Comparison of ENCODE assay signal across 2 cellular contexts in the genomic region with DNA sequence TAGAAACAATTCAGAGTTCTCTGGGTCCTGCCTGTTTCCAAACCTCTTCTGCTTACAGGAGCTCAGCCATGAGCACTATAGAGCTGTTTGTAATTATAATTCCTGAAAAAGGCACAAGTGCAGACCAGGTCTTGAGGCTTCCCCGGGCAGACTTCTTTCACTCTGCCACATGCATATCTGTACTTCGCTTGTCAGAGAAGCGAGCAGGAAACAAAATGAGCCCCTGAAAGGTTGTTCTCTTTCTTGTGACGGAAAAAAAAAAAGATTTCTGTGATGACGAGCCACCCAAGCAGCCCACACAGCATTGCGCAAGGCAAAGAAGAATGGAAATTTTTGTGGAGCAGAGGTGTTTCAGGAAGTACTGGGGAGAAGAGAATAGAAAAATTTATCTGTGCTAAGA.
TF ChIP-seq lines count a peak whose summit lies in the region.

No MANE protein-coding gene starts in this region.

TF ChIP-seq in GM23338, 12 proteins besides CTCF, POLR2A, EP300 and RAD21 (continues in another document):
- TF ChIP-seq EZH2 (IDR thresholded peaks at IDR 0.05; ENCODE audit: low read depth, unreplicated experiment) = no peak
- no peak for TF ChIP-seq ZNF331 (CRISPR knock-in tag; IDR thresholded peaks at IDR 0.05; ENCODE audit: low read depth)
- TF ChIP-seq, protein P1, sequence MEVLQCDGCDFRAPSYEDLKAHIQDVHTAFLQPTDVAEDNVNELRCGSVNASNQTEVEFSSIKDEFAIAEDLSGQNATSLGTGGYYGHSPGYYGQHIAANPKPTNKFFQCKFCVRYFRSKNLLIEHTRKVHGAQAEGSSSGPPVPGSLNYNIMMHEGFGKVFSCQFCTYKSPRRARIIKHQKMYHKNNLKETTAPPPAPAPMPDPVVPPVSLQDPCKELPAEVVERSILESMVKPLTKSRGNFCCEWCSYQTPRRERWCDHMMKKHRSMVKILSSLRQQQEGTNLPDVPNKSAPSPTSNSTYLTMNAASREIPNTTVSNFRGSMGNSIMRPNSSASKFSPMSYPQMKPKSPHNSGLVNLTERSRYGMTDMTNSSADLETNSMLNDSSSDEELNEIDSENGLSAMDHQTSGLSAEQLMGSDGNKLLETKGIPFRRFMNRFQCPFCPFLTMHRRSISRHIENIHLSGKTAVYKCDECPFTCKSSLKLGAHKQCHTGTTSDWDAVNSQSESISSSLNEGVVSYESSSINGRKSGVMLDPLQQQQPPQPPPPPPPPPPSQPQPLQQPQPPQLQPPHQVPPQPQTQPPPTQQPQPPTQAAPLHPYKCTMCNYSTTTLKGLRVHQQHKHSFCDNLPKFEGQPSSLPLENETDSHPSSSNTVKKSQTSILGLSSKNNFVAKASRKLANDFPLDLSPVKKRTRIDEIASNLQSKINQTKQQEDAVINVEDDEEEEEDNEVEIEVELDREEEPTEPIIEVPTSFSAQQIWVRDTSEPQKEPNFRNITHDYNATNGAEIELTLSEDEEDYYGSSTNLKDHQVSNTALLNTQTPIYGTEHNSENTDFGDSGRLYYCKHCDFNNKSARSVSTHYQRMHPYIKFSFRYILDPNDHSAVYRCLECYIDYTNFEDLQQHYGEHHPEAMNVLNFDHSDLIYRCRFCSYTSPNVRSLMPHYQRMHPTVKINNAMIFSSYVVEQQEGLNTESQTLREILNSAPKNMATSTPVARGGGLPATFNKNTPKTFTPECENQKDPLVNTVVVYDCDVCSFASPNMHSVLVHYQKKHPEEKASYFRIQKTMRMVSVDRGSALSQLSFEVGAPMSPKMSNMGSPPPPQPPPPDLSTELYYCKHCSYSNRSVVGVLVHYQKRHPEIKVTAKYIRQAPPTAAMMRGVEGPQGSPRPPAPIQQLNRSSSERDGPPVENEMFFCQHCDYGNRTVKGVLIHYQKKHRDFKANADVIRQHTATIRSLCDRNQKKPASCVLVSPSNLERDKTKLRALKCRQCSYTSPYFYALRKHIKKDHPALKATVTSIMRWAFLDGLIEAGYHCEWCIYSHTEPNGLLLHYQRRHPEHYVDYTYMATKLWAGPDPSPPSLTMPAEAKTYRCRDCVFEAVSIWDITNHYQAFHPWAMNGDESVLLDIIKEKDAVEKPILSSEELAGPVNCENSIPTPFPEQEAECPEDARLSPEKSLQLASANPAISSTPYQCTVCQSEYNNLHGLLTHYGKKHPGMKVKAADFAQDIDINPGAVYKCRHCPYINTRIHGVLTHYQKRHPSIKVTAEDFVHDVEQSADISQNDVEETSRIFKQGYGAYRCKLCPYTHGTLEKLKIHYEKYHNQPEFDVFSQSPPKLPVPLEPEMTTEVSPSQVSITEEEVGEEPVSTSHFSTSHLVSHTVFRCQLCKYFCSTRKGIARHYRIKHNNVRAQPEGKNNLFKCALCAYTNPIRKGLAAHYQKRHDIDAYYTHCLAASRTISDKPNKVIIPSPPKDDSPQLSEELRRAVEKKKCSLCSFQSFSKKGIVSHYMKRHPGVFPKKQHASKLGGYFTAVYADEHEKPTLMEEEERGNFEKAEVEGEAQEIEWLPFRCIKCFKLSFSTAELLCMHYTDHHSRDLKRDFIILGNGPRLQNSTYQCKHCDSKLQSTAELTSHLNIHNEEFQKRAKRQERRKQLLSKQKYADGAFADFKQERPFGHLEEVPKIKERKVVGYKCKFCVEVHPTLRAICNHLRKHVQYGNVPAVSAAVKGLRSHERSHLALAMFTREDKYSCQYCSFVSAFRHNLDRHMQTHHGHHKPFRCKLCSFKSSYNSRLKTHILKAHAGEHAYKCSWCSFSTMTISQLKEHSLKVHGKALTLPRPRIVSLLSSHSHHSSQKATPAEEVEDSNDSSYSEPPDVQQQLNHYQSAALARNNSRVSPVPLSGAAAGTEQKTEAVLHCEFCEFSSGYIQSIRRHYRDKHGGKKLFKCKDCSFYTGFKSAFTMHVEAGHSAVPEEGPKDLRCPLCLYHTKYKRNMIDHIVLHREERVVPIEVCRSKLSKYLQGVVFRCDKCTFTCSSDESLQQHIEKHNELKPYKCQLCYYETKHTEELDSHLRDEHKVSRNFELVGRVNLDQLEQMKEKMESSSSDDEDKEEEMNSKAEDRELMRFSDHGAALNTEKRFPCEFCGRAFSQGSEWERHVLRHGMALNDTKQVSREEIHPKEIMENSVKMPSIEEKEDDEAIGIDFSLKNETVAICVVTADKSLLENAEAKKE (CRISPR knock-in tag; IDR thresholded peaks at IDR 0.05) = no peak
- TF ChIP-seq ZNF114 (CRISPR knock-in tag; IDR thresholded peaks at IDR 0.05) = no peak
- no peak for TF ChIP-seq STAT1 (IDR thresholded peaks at IDR 0.05; ENCODE audit: unreplicated experiment)
- no peak for TF ChIP-seq NANOG (IDR thresholded peaks at IDR 0.05; ENCODE audit: borderline replicate concordance)
- TF ChIP-seq, protein P2, sequence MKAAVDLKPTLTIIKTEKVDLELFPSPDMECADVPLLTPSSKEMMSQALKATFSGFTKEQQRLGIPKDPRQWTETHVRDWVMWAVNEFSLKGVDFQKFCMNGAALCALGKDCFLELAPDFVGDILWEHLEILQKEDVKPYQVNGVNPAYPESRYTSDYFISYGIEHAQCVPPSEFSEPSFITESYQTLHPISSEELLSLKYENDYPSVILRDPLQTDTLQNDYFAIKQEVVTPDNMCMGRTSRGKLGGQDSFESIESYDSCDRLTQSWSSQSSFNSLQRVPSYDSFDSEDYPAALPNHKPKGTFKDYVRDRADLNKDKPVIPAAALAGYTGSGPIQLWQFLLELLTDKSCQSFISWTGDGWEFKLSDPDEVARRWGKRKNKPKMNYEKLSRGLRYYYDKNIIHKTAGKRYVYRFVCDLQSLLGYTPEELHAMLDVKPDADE (IDR thresholded peaks at IDR 0.05) = no peak
- no peak for TF ChIP-seq CREB1 (CRISPR knock-in tag; IDR thresholded peaks at IDR 0.05; ENCODE audit: low read depth)
- no peak for TF ChIP-seq POLR2AphosphoS5 (IDR thresholded peaks at IDR 0.05; ENCODE audit: low read depth)
- no peak for TF ChIP-seq EZH2phosphoT487 (IDR thresholded peaks at IDR 0.05; ENCODE audit: unreplicated experiment)

TF ChIP-seq in GM12878, 131 proteins besides CTCF, POLR2A, EP300 and RAD21:
- TF ChIP-seq HDAC6 (IDR thresholded peaks at IDR 0.05; ENCODE audit: unreplicated experiment) = no peak
- TF ChIP-seq, protein P3, sequence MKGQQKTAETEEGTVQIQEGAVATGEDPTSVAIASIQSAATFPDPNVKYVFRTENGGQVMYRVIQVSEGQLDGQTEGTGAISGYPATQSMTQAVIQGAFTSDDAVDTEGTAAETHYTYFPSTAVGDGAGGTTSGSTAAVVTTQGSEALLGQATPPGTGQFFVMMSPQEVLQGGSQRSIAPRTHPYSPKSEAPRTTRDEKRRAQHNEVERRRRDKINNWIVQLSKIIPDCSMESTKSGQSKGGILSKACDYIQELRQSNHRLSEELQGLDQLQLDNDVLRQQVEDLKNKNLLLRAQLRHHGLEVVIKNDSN (IDR thresholded peaks at IDR 0.05; ENCODE audit: borderline replicate concordance, extremely low read length, insufficient read depth, low read depth, low read length) = no peak
